8 cellular contexts compared by ENCODE assay signal in the genomic region with DNA sequence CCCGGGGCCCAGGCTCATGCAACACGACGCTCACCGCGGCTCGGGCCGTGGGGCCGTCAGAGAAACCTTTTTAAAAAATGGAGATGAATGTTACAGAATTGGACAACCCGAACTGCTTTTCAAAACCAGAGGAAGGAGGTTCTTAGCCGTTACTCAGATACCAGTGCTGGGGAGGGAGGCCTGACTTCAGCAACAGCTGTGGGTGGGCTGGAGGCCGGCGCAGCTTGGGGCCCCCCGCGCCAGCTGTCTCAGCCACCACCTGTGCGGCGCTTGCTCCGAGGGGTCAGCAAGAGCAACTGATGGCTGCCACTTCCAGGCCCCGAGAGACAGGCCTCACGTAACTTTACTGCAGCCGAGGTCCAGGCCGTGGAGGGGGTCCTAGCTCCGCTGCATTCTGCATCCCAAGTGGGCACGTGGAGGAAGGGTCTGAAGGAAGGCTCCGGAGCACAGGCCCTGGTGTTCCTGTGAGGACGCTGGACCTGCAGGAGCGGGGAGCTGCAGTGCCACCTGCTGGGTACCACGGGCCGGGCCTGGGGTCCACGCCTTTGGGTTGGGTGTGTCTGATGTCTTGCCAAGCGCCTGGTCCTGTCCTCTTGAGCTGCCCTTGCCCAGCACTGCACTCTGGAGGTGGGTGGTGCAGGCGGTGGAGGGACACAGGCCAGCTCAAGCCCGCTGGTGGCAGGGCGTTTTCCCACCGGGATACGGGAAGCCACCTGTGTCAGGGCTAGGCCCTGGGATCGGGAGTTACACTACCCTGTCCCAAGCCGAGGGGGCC. TPM values are rescaled to one million over a fixed set of nuclear protein-coding genes. Genes with fewer than 3 reads are reported as not detected.
DNase-seq lines count a peak whose midpoint lies in the region; ATAC-seq, FAIRE-seq and TF ChIP-seq lines count a peak whose summit lies in the region.

No MANE protein-coding gene starts in this region.

- TF ChIP-seq POLR2A in H1 (IDR thresholded peaks at IDR 0.05; ENCODE audit: control extremely low read depth in 1 of 2, low read depth in 2 of 2, low read length in 2 of 2), result no peak; a peak in 1 of 3 replicates

- no peaks in the 10 kb centered on the region for H3K9me3 Mint-ChIP-seq in naive thymus-derived CD8-positive, alpha-beta T cell

- CTCF ChIA-PET in H1 (lab: Charles Lee; ENCODE audit: partially characterized antibody), result interaction anchor here (0.6 to 3.7 kb wide), 18 partner anchors 10 to 803 kb away, joined by 3 to 48 read pairs (median 3); a partner anchor contains a TSS

- H3K4me3 ChIP-seq in BLaER1 (no peak overlapping the region), H1 (ENCODE audit: extremely low read depth in 1 of 4, insufficient read depth in 2 of 4, low read depth in 3 of 4, low read length in 4 of 4) (no peak overlapping the region)

- H3K9me3 ChIP-seq in BLaER1 (no peaks in the 10 kb centered on the region), H1 (ENCODE audit: insufficient read depth in 2 of 2, low read depth in 1 of 2, low read length in 1 of 2) (no peaks in the 10 kb centered on the region)

- no peak for FAIRE-seq in H1 (lab: Jason Lieb, UNC)

- H2AFZ ChIP-seq in H1 (ENCODE audit: low read length), result no peak overlapping the region

- H2BK20ac ChIP-seq in H1 (ENCODE audit: low read length), result no peak overlapping the region

- H3K23me2 ChIP-seq in H1 (ENCODE audit: low read depth, low read length), result no peaks in the 10 kb centered on the region

- H3K27ac ChIP-seq in BLaER1 (peak overlapping the region; percentile 45; the same call in 1 of the 2 replicates), H1 (ENCODE audit: low read depth, low read length) (no peak overlapping the region)

- no peak overlapping the region for H3K4me3 Mint-ChIP-seq in naive thymus-derived CD8-positive, alpha-beta T cell

- H3K4me1 ChIP-seq in BLaER1, result peaks cover 31% of the 10 kb centered on the region
- H3K4me1 ChIP-seq in H1 (replicated peaks in 1 of 4; ENCODE audit: control insufficient read depth in 3 of 4, insufficient read depth in 4 of 4, low read length in 3 of 4), result no peaks in the 10 kb centered on the region

- H4K91ac ChIP-seq in H1 (replicated peaks; ENCODE audit: insufficient read length, low read length), result no peak overlapping the region

- no peak overlapping the region for H2BK15ac ChIP-seq in H1 (ENCODE audit: low read length)

- no peak overlapping the region for H3K27ac Mint-ChIP-seq in naive thymus-derived CD8-positive, alpha-beta T cell

- H2BK5ac ChIP-seq in H1 (ENCODE audit: low read depth, low read length), result no peak overlapping the region

- peak; percentile 53 to 64 for TF ChIP-seq RAD21 in H1 (IDR thresholded peaks at IDR 0.05 in 1 of 2, conservative IDR thresholded peaks at IDR 0.05 in 1 of 2; ENCODE audit: low read depth in 2 of 2, low read length in 2 of 2)

- H3K4ac ChIP-seq in H1 (replicated peaks; ENCODE audit: insufficient read length, low read depth, low read length), result no peak overlapping the region

- H3K9ac ChIP-seq in BLaER1 (no peak overlapping the region), H1 (replicated peaks in 1 of 4; ENCODE audit: extremely low read depth in 1 of 4, low read depth in 3 of 4, low read length in 3 of 4) (no peak overlapping the region)

- no peaks in the 10 kb centered on the region for H3K27me3 Mint-ChIP-seq in naive thymus-derived CD8-positive, alpha-beta T cell

- peak; percentile 53 to 68 (median 58) for TF ChIP-seq CTCF in H1 (IDR thresholded peaks at IDR 0.05; ENCODE audit: control extremely low read depth in 1 of 3, insufficient read depth in 1 of 3, low read depth in 1 of 3, low read length in 3 of 3)

- no peak overlapping the region for H2AK5ac ChIP-seq in H1 (ENCODE audit: low read depth, low read length)

- no peak overlapping the region for H4K8ac ChIP-seq in H1 (ENCODE audit: extremely low read depth, insufficient read depth, low read length)

- peaks cover 55% of the 10 kb centered on the region for H4K20me1 ChIP-seq in BLaER1
- H4K20me1 ChIP-seq in H1 (replicated peaks in 1 of 2; ENCODE audit: control insufficient read depth in 1 of 2, insufficient read depth in 2 of 2, low read length in 2 of 2), result peaks cover 5 to 9% of the 10 kb centered on the region in 2 experiments

- peaks cover under 1 to 5% (median 2%) of the 10 kb centered on the region in 4 donors for H3K4me1 Mint-ChIP-seq in naive thymus-derived CD8-positive, alpha-beta T cell

- H3K27me3 ChIP-seq in BLaER1 (no peaks in the 10 kb centered on the region), H1 (replicated peaks in 1 of 4; ENCODE audit: control insufficient read depth in 3 of 4, extremely low read depth in 1 of 4, insufficient read depth in 3 of 4, low read length in 3 of 4) (no peaks in the 10 kb centered on the region)

- H3K36me3 Mint-ChIP-seq in naive thymus-derived CD8-positive, alpha-beta T cell, result peaks cover 0 to 81% (median 9%) of the 10 kb centered on the region in 3 donors

- no peaks in the 10 kb centered on the region for H3K79me2 ChIP-seq in H1 (ENCODE audit: control insufficient read depth in 1 of 2, insufficient read depth in 2 of 2, low read length in 2 of 2)

- H3K36me3 ChIP-seq in BLaER1, result peaks cover 96% of the 10 kb centered on the region
- H3K36me3 ChIP-seq in H1 (ENCODE audit: control insufficient read depth in 2 of 4, insufficient read depth in 4 of 4, low read length in 3 of 4), result peaks cover 26 to 55% (median 41%) of the 10 kb centered on the region in 4 experiments

- no peak for TF ChIP-seq EP300 in H1 (IDR thresholded peaks at IDR 0.05; ENCODE audit: borderline replicate concordance in 1 of 2, low read depth in 2 of 2, low read length in 2 of 2)

- no peak overlapping the region for H3K56ac ChIP-seq in H1 (replicated peaks; ENCODE audit: insufficient read length, low read depth, low read length)

- no peaks in the 10 kb centered on the region; the same call in 1 of the 2 replicates for H3K79me1 ChIP-seq in H1 (ENCODE audit: low read depth, low read length)

- POLR2A ChIA-PET in H1 (lab: Charles Lee; ENCODE audit: partially characterized antibody), result interaction anchor here (0.6 to 3.9 kb wide), 14 partner anchors 9 to 1549 kb away, joined by 3 to 36 read pairs (median 4); a partner anchor contains a TSS
- POLR2A ChIA-PET in naive thymus-derived CD8-positive, alpha-beta T cell (lab: Charles Lee), result interaction anchor here (1.0 to 2.2 kb wide), 5 partner anchors 30 to 54 kb away, joined by 3 to 5 read pairs (median 3); no protein-coding TSS in a partner anchor

- ATAC-seq in naive thymus-derived CD8-positive, alpha-beta T cell, result peak; percentile 55 to 80
- ATAC-seq in HG03196 (IDR thresholded peaks at IDR 0.05; ENCODE audit: unreplicated experiment) (no peak), GM19467 (IDR thresholded peaks at IDR 0.05; ENCODE audit: unreplicated experiment) (no peak)

- peak overlapping the region; percentile 48 for H3K4me2 ChIP-seq in BLaER1
- no peak overlapping the region for H3K4me2 ChIP-seq in H1 (ENCODE audit: insufficient read depth in 1 of 2, low read depth in 2 of 2, low read length in 2 of 2)

- H3K18ac ChIP-seq in H1 (ENCODE audit: extremely low read depth, low read length), result no peak overlapping the region

- DNase-seq in HK-2 (ENCODE audit: unreplicated experiment) (peak; percentile 49), H1 (ENCODE audit: low read depth in 1 of 2, low spot score in 2 of 2) (peak in 1 of 2 experiments; percentile 79), NCI-H2107 treated with DMSO at 0.1 percent for 48 hours (lab: John Stamatoyannopoulos, UW; ENCODE audit: unreplicated experiment) (no peak)
- DNase-seq in activated CD4-positive, CD25-positive, alpha-beta regulatory T cell treated with anti-CD3 and anti-CD28 coated beads, Interleukin-2, amount 50 U/mL, for 72 hours, result peak; percentile 40
- DNase-seq in naive thymus-derived CD8-positive, alpha-beta T cell, result peak; percentile 13 to 68 (median 31)

- no peak overlapping the region for H2BK120ac ChIP-seq in H1 (replicated peaks; ENCODE audit: low read depth, low read length)

- no peak overlapping the region for H3K23ac ChIP-seq in H1 (ENCODE audit: insufficient read length)

- no peak overlapping the region for H4K5ac ChIP-seq in H1 (ENCODE audit: insufficient read length, low read depth, low read length)

- 83% methylated on average over 37 of the region's 37 CpGs; no CpG with 5 or more reads in 1 of the 2 experiments for WGBS in H1 (ENCODE audit: extremely low coverage in 1 of 2, insufficient coverage in 1 of 2, insufficient read length in 1 of 2, insufficient replicate concordance in 2 of 2, low coverage in 1 of 2, low lambda C conversion rate in 2 of 2, missing lambda C conversion rate in 1 of 2), 2 experiments

- no peak overlapping the region for H2BK12ac ChIP-seq in H1 (ENCODE audit: low read depth, low read length)

- no peak overlapping the region for H3K14ac ChIP-seq in H1 (ENCODE audit: insufficient read length)

RNA-seq across cellular contexts. Expression of a gene that starts 9.8 kb away (rescaled TPM):
- 12.4 and 15.3 TPM in 2 replicates for total RNA-seq in H1 (2021; fragmentation: NEBNext Ultra II Directional; extraction: Animal tissue kit (Norgen Biotek cat#: 25700))
- polyA plus RNA-seq in H1 (2011; rRNA removed), result 8.2 and 12.9 TPM in 2 replicates
- 12.1 TPM for polyA plus RNA-seq in H1 (2011; cell fraction: cytosol; rRNA removed)
- polyA plus RNA-seq in H1 (2011; cell fraction: nucleus; rRNA removed), result 21.3 TPM
- 13.2 to 16.9 TPM (median 14.4 TPM) in 4 replicates for polyA plus RNA-seq in H1 (2012, experiment 1 of 2)
- 15.7 TPM for polyA plus RNA-seq in H1 (2012, experiment 2 of 2)
- 10.7 TPM for polyA plus RNA-seq in H1 (2013, experiment 1 of 2)
- 7.9 TPM for polyA plus RNA-seq in H1 (2013, experiment 2 of 2)
- 7.0 and 8.4 TPM in 2 replicates for polyA minus RNA-seq in H1 (2011; rRNA and poly(A)+ RNA removed)
- polyA minus RNA-seq in H1 (2011; cell fraction: cytosol; rRNA and poly(A)+ RNA removed), result 9.2 TPM
- polyA minus RNA-seq in H1 (2011; cell fraction: nucleus; rRNA and poly(A)+ RNA removed), result 13.6 TPM
- 10 to 100 TPM; 28.7 to 30.7 TPM for total RNA-seq in naive thymus-derived CD8-positive, alpha-beta T cell
- 10 to 100 TPM; 20.1 to 26.5 (median 25.4) TPM for polyA plus RNA-seq in naive thymus-derived CD8-positive, alpha-beta T cell

RNA-seq across cellular contexts. Expression of a gene that starts 20.9 kb away (rescaled TPM):
- 38.7 and 39.6 TPM in 2 replicates for total RNA-seq in H1 (2021; fragmentation: NEBNext Ultra II Directional; extraction: Animal tissue kit (Norgen Biotek cat#: 25700))
- 11.7 and 16.5 TPM in 2 replicates for polyA plus RNA-seq in H1 (2011; rRNA removed)
- polyA plus RNA-seq in H1 (2011; cell fraction: cytosol; rRNA removed), result 10.7 TPM
- 14.8 TPM for polyA plus RNA-seq in H1 (2011; cell fraction: nucleus; rRNA removed)
- polyA plus RNA-seq in H1 (2012, experiment 1 of 2), result 28.4 to 32.4 TPM (median 30.4 TPM) in 4 replicates
- 29.9 TPM for polyA plus RNA-seq in H1 (2012, experiment 2 of 2)
- 19.5 TPM for polyA plus RNA-seq in H1 (2013, experiment 1 of 2)
- 23.7 TPM for polyA plus RNA-seq in H1 (2013, experiment 2 of 2)
- 11.3 and 16.2 TPM in 2 replicates for polyA minus RNA-seq in H1 (2011; rRNA and poly(A)+ RNA removed)
- 10.7 TPM for polyA minus RNA-seq in H1 (2011; cell fraction: cytosol; rRNA and poly(A)+ RNA removed)
- 7.1 TPM for polyA minus RNA-seq in H1 (2011; cell fraction: nucleus; rRNA and poly(A)+ RNA removed)
- 1 to 10 TPM; 8.4 to 8.5 TPM for total RNA-seq in naive thymus-derived CD8-positive, alpha-beta T cell
- polyA plus RNA-seq in naive thymus-derived CD8-positive, alpha-beta T cell, result 1 to 10 TPM; 1.4 to 4.3 (median 3.2) TPM

RNA-seq across cellular contexts. Expression of a gene that starts 31.8 kb away (rescaled TPM):
- 22.1 and 22.3 TPM in 2 replicates for total RNA-seq in H1 (2021; fragmentation: NEBNext Ultra II Directional; extraction: Animal tissue kit (Norgen Biotek cat#: 25700))
- polyA plus RNA-seq in H1 (2011; rRNA removed), result 11.9 and 25.4 TPM in 2 replicates
- polyA plus RNA-seq in H1 (2011; cell fraction: cytosol; rRNA removed), result 13.0 TPM
- polyA plus RNA-seq in H1 (2011; cell fraction: nucleus; rRNA removed), result 25.4 TPM
- polyA plus RNA-seq in H1 (2012, experiment 1 of 2), result 13.8 to 19.3 TPM (median 17.5 TPM) in 4 replicates
- 17.9 TPM for polyA plus RNA-seq in H1 (2012, experiment 2 of 2)
- polyA plus RNA-seq in H1 (2013, experiment 1 of 2), result 10.0 TPM
- 8.5 TPM for polyA plus RNA-seq in H1 (2013, experiment 2 of 2)
- polyA minus RNA-seq in H1 (2011; rRNA and poly(A)+ RNA removed), result 20.1 and 27.9 TPM in 2 replicates
- 30.3 TPM for polyA minus RNA-seq in H1 (2011; cell fraction: cytosol; rRNA and poly(A)+ RNA removed)
- 34.4 TPM for polyA minus RNA-seq in H1 (2011; cell fraction: nucleus; rRNA and poly(A)+ RNA removed)
- total RNA-seq in naive thymus-derived CD8-positive, alpha-beta T cell, result 10 to 100 TPM; 67.1 to 67.7 TPM
- polyA plus RNA-seq in naive thymus-derived CD8-positive, alpha-beta T cell, result 10 to 100 TPM; 15.7 to 26.4 (median 16.3) TPM

RNA-seq across cellular contexts. Expression of a gene that starts 54.7 kb away (rescaled TPM):
- total RNA-seq in H1 (2021; fragmentation: NEBNext Ultra II Directional; extraction: Animal tissue kit (Norgen Biotek cat#: 25700)), result 21.4 and 28.2 TPM in 2 replicates
- 28.8 and 35.7 TPM in 2 replicates for polyA plus RNA-seq in H1 (2011; rRNA removed)
- 27.3 TPM for polyA plus RNA-seq in H1 (2011; cell fraction: cytosol; rRNA removed)
- 58.6 TPM for polyA plus RNA-seq in H1 (2011; cell fraction: nucleus; rRNA removed)
- 21.0 to 37.0 TPM (median 31.1 TPM) in 4 replicates for polyA plus RNA-seq in H1 (2012, experiment 1 of 2)
- polyA plus RNA-seq in H1 (2012, experiment 2 of 2), result 17.9 TPM
- 21.5 TPM for polyA plus RNA-seq in H1 (2013, experiment 1 of 2)
- 18.8 TPM for polyA plus RNA-seq in H1 (2013, experiment 2 of 2)
- polyA minus RNA-seq in H1 (2011; rRNA and poly(A)+ RNA removed), result 15.0 and 17.6 TPM in 2 replicates
- polyA minus RNA-seq in H1 (2011; cell fraction: cytosol; rRNA and poly(A)+ RNA removed), result 27.2 TPM
- polyA minus RNA-seq in H1 (2011; cell fraction: nucleus; rRNA and poly(A)+ RNA removed), result 23.3 TPM
- 10 to 100 TPM; 64.5 to 73.2 TPM for total RNA-seq in naive thymus-derived CD8-positive, alpha-beta T cell
- polyA plus RNA-seq in naive thymus-derived CD8-positive, alpha-beta T cell, result 10 to 100 TPM in 2 of 3 donors, 1 to 10 TPM in 1; 9.8 to 30.0 (median 28.7) TPM

Comparison
In these comparisons a context has a peak if more than half of its experiments do, and no peak if none do; other contexts are left out.
1. ATAC-seq: peak in naive thymus-derived CD8-positive, alpha-beta T cell (2 of 2); none in HG03196 (single experiment) and GM19467 (single experiment).